25 cellular contexts compared by ENCODE assay signal in the genomic region with DNA sequence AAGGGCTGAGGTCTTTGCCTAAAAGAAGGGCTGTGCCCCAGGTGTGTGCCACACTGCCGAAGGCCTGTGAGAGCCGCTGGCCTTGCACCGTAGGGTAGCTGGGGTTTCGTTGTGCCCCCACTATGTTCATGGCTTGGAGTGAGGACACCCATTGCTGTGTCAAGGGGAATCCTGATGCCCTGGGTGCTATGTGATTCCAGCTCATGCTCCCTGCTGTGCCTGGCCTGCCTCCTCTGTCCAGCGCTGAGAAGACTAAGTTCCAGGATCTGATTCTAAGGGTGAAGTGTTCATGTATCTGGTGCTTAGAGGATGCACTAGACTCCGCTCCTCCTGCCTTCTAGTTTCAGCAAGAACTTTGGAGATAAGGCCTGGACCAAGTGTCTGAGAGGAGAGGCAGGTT. TPM values are rescaled to one million over a fixed set of nuclear protein-coding genes. Genes with fewer than 3 reads are reported as not detected.
A peak's percentile ranks its signal among the peaks of the same experiment; 100 is the strongest.
DNase-seq lines count a peak whose midpoint lies in the region; ATAC-seq, FAIRE-seq and TF ChIP-seq lines count a peak whose summit lies in the region.
"Had no signal": no experiment of that assay in that cellular context is flagged by ENCODE, and none has a peak within 500 bp of the region (broad histone marks: within the 10 kb centered on the region; RNA-seq: fewer than 3 reads in every experiment).

No MANE protein-coding gene starts in this region.

- H2BK120ac ChIP-seq in H1 (replicated peaks; ENCODE audit: low read depth, low read length) (no peak overlapping the region), neuronal stem cell (ENCODE audit: low read depth, low read length) (no peak overlapping the region)

- POLR2A ChIA-PET in Caco-2 (lab: Charles Lee): no interaction called here
- POLR2A ChIA-PET in H1 (lab: Charles Lee; ENCODE audit: partially characterized antibody): interaction anchor here (0.9 to 1.4 kb wide), 3 partner anchors 20 to 65 kb away, joined by 3 read pairs; no protein-coding TSS in a partner anchor

- no peak overlapping the region for H3K56ac ChIP-seq in H1 (replicated peaks; ENCODE audit: insufficient read length, low read depth, low read length)

- H3K27ac ChIP-seq in SK-N-MC (no peak overlapping the region), H1 (ENCODE audit: low read depth, low read length) (no peak overlapping the region), neuronal stem cell (replicated peaks; ENCODE audit: low read length) (no peak overlapping the region), sigmoid colon (peak overlapping the region in 1 of 4 donors; percentile 76), lower lobe of right lung (no peak overlapping the region)
- H3K27ac ChIP-seq: left lung had no signal

- H3K23me2 ChIP-seq in H1 (ENCODE audit: low read depth, low read length): peaks cover 4% of the 10 kb centered on the region; the same call in 1 of the 2 replicates

- H3K4me1 Mint-ChIP-seq in Caco-2 (ENCODE audit: low read depth, unreplicated experiment): peaks cover 36% of the 10 kb centered on the region

- H3K18ac ChIP-seq in H1 (ENCODE audit: extremely low read depth, low read length): no peak overlapping the region
- peak overlapping the region; percentile 68 for H3K18ac ChIP-seq in neuronal stem cell (ENCODE audit: low read length)

- no peaks in the 10 kb centered on the region for H3K79me2 ChIP-seq in H1 (ENCODE audit: control insufficient read depth in 1 of 2, insufficient read depth in 2 of 2, low read length in 2 of 2)

- no peak overlapping the region for H3K9ac ChIP-seq in SK-N-MC (ENCODE audit: insufficient read length)
- H3K9ac ChIP-seq in H1 (replicated peaks in 1 of 4; ENCODE audit: extremely low read depth in 1 of 4, low read depth in 3 of 4, low read length in 3 of 4): no peak overlapping the region
- no peak overlapping the region for H3K9ac ChIP-seq in neuronal stem cell (ENCODE audit: low read depth, low read length, poor library complexity)

- no peak overlapping the region for H3K14ac ChIP-seq in H1 (ENCODE audit: insufficient read length)
- no peak overlapping the region for H3K14ac ChIP-seq in neuronal stem cell (ENCODE audit: low read length)

- CTCF ChIA-PET in Caco-2 (lab: Charles Lee) (no interaction called here), H1 (lab: Charles Lee; ENCODE audit: partially characterized antibody) (interaction anchor here (0.6 to 7.5 kb wide), 9 partner anchors 9 to 191 kb away, joined by 3 to 48 read pairs (median 7); no protein-coding TSS in a partner anchor)

- BruUV-seq in Caco-2 (replicated peaks; lab: Mats Ljungman, UMichigan): no TSS peak

- H3K4ac ChIP-seq in H1 (replicated peaks; ENCODE audit: insufficient read length, low read depth, low read length) (no peak overlapping the region), neuronal stem cell (ENCODE audit: low read length) (no peak overlapping the region)

- peak overlapping the region; percentile 9; the same call in 1 of the 2 replicates for H2BK20ac ChIP-seq in H1 (ENCODE audit: low read length)

- H2AFZ ChIP-seq in H1 (ENCODE audit: low read length): no peak overlapping the region
- no peak overlapping the region for H2AFZ ChIP-seq in neuronal stem cell (ENCODE audit: low read length)

- no peak overlapping the region for H2AK5ac ChIP-seq in H1 (ENCODE audit: low read depth, low read length)
- peak overlapping the region; percentile 16 for H2AK5ac ChIP-seq in neuronal stem cell (ENCODE audit: low read depth, low read length)

- ATAC-seq in lower lobe of right lung: no peak
- ATAC-seq: activated CD8-positive, alpha-beta T cell treated with anti-CD3 and anti-CD28 coated beads for 36 hours; activated naive CD4-positive, alpha-beta T cell treated with anti-CD3 and anti-CD28 coated beads, Interleukin-2, amount 50 U/mL, for 72 hours; gastroesophageal sphincter; left lung; stimulated activated memory B cell treated with anti-CD40 and anti-IgM and Interleukin-4, amounts not matched to agents 10 μg/mL and 1 μg/mL and 100 μg/mL, for 72 hours had no signal

- H3K36me3 Mint-ChIP-seq in Caco-2 (ENCODE audit: insufficient read depth, unreplicated experiment): peaks cover 23% of the 10 kb centered on the region
- H3K36me3 Mint-ChIP-seq: activated naive CD4-positive, alpha-beta T cell treated with anti-CD3 and anti-CD28 coated beads, Interleukin-2, amount 50 U/mL, for 72 hours; naive B cell had no signal

- no peaks in the 10 kb centered on the region for H3K9me3 Mint-ChIP-seq in Caco-2 (ENCODE audit: unreplicated experiment)
- H3K9me3 Mint-ChIP-seq: activated CD8-positive, alpha-beta T cell treated with anti-CD3 and anti-CD28 coated beads for 36 hours; activated naive CD4-positive, alpha-beta T cell treated with anti-CD3 and anti-CD28 coated beads, Interleukin-2, amount 50 U/mL, for 72 hours; central memory CD8-positive, alpha-beta T cell; H9; naive B cell; stimulated activated memory B cell treated with anti-CD40 and anti-IgM and Interleukin-4, amounts not matched to agents 10 μg/mL and 1 μg/mL and 100 μg/mL, for 72 hours had no signal

- H3K27me3 Mint-ChIP-seq in Caco-2 (ENCODE audit: insufficient read depth, unreplicated experiment): no peaks in the 10 kb centered on the region
- H3K27me3 Mint-ChIP-seq: activated CD8-positive, alpha-beta T cell treated with anti-CD3 and anti-CD28 coated beads for 36 hours; central memory CD8-positive, alpha-beta T cell; naive B cell; stimulated activated memory B cell treated with anti-CD40 and anti-IgM and Interleukin-4, amounts not matched to agents 10 μg/mL and 1 μg/mL and 100 μg/mL, for 72 hours had no signal

- H3K4me3 Mint-ChIP-seq in Caco-2 (ENCODE audit: unreplicated experiment): no peak overlapping the region
- H3K4me3 Mint-ChIP-seq: activated CD8-positive, alpha-beta T cell treated with anti-CD3 and anti-CD28 coated beads for 36 hours; central memory CD8-positive, alpha-beta T cell; stimulated activated memory B cell treated with anti-CD40 and anti-IgM and Interleukin-4, amounts not matched to agents 10 μg/mL and 1 μg/mL and 100 μg/mL, for 72 hours had no signal

- no peak overlapping the region for H4K91ac ChIP-seq in H1 (replicated peaks; ENCODE audit: insufficient read length, low read length)
- no peak overlapping the region for H4K91ac ChIP-seq in neuronal stem cell (ENCODE audit: low read depth, low read length, poor library complexity)

- H3K36me3 ChIP-seq in Caco-2 (ENCODE audit: control insufficient read depth, insufficient read depth, low read length) (0 out of 2 replicates have a peak, but pooled peaks cover 1% of the 10 kb centered on the region), SK-N-MC (ENCODE audit: insufficient read depth, low read length) (peaks cover 6% of the 10 kb centered on the region; the same call in 1 of the 2 replicates), H1 (ENCODE audit: control insufficient read depth in 2 of 4, insufficient read depth in 4 of 4, low read length in 3 of 4) (no peaks in the 10 kb centered on the region), neuronal stem cell (replicated peaks in 1 of 2; ENCODE audit: control insufficient read depth in 2 of 2, insufficient read depth in 2 of 2, low read length in 2 of 2) (peaks cover 10 to 15% of the 10 kb centered on the region in 2 donors), sigmoid colon (peaks cover 0 to 11% (median 5%) of the 10 kb centered on the region in 4 donors), lower lobe of right lung (peaks cover 11% of the 10 kb centered on the region)

- H4K8ac ChIP-seq in H1 (ENCODE audit: extremely low read depth, insufficient read depth, low read length) (no peak overlapping the region), neuronal stem cell (ENCODE audit: low read depth, low read length) (no peak overlapping the region)

- no peaks in the 10 kb centered on the region for H3K27me3 ChIP-seq in Caco-2 (replicated peaks; ENCODE audit: control insufficient read depth, insufficient read depth, low read length)
- peaks cover 6 to 52% (median 29%) of the 10 kb centered on the region in 4 experiments for H3K27me3 ChIP-seq in H1 (replicated peaks in 1 of 4; ENCODE audit: control insufficient read depth in 3 of 4, extremely low read depth in 1 of 4, insufficient read depth in 3 of 4, low read length in 3 of 4)
- no peaks in the 10 kb centered on the region for H3K27me3 ChIP-seq in neuronal stem cell (ENCODE audit: control insufficient read depth in 3 of 3, insufficient read depth in 3 of 3, low read depth in 1 of 3, low read length in 3 of 3)
- H3K27me3 ChIP-seq in sigmoid colon: no peaks in the 10 kb centered on the region
- no peaks in the 10 kb centered on the region for H3K27me3 ChIP-seq in lower lobe of right lung (ENCODE audit: low read depth)
- H3K27me3 ChIP-seq: gastroesophageal sphincter, left lung had no signal

- intact Hi-C loops in Caco-2 (cut with micrococcal nuclease; ENCODE audit: unreplicated experiment): no loop called here
- intact Hi-C loops in sigmoid colon (cut with DNase I): no loop called here
- intact Hi-C loops in lower lobe of right lung (cut with DNase I): no loop called here

- TF ChIP-seq CTCF in Caco-2 (IDR thresholded peaks at IDR 0.05; ENCODE audit: insufficient read depth in 1 of 2, low read depth in 1 of 2, low read length in 1 of 2, severe bottlenecking in 1 of 2, unreplicated experiment in 1 of 2): no peak
- no peak for TF ChIP-seq CTCF in H1 (IDR thresholded peaks at IDR 0.05; ENCODE audit: control extremely low read depth in 1 of 3, insufficient read depth in 1 of 3, low read depth in 1 of 3, low read length in 3 of 3)
- TF ChIP-seq CTCF in sigmoid colon (IDR thresholded peaks at IDR 0.05): no peak
- TF ChIP-seq CTCF in lower lobe of right lung (IDR thresholded peaks at IDR 0.05): no peak

- no peak overlapping the region for H2BK5ac ChIP-seq in H1 (ENCODE audit: low read depth, low read length)
- no peak overlapping the region for H2BK5ac ChIP-seq in neuronal stem cell (ENCODE audit: low read length)

- H3K79me1 ChIP-seq in H1 (ENCODE audit: low read depth, low read length): no peaks in the 10 kb centered on the region
- peaks cover 34% of the 10 kb centered on the region for H3K79me1 ChIP-seq in neuronal stem cell (ENCODE audit: low read depth, low read length)

- WGBS in H1 (ENCODE audit: extremely low coverage in 1 of 2, insufficient coverage in 1 of 2, insufficient read length in 1 of 2, insufficient replicate concordance in 2 of 2, low coverage in 1 of 2, low lambda C conversion rate in 2 of 2, missing lambda C conversion rate in 1 of 2), 2 experiments: 92% methylated on average over 5 of the region's 6 CpGs; no CpG with 5 or more reads in 1 of the 2 experiments
- WGBS in neuronal stem cell (ENCODE audit: extremely low coverage in 2 of 2, insufficient read length in 2 of 2, insufficient replicate concordance in 1 of 2), 2 donors: no CpG with 5 or more reads among the region's 6 CpGs
- 92 to 94% methylated on average over 6 of the region's 6 CpGs for WGBS in sigmoid colon, 2 donors

- H4K20me1 ChIP-seq in H1 (replicated peaks in 1 of 2; ENCODE audit: control insufficient read depth in 1 of 2, insufficient read depth in 2 of 2, low read length in 2 of 2): peaks cover 0 to 6% of the 10 kb centered on the region in 2 experiments

- H2BK12ac ChIP-seq in H1 (ENCODE audit: low read depth, low read length) (0 out of 2 replicates have a peak overlapping the region, but pooled peaks have one; percentile 30), neuronal stem cell (ENCODE audit: low read length) (no peak overlapping the region)

- H3K27ac Mint-ChIP-seq in Caco-2 (ENCODE audit: unreplicated experiment): peak overlapping the region; percentile 49
- H3K27ac Mint-ChIP-seq: activated CD8-positive, alpha-beta T cell treated with anti-CD3 and anti-CD28 coated beads for 36 hours; stimulated activated memory B cell treated with anti-CD40 and anti-IgM and Interleukin-4, amounts not matched to agents 10 μg/mL and 1 μg/mL and 100 μg/mL, for 72 hours had no signal

- no peak overlapping the region for H4K5ac ChIP-seq in H1 (ENCODE audit: insufficient read length, low read depth, low read length)

- H3K4me3 ChIP-seq in Caco-2 (ENCODE audit: low read depth, low read length) (no peak overlapping the region), SK-N-MC (peak overlapping the region; percentile 67; the same call in 1 of the 2 replicates), H1 (ENCODE audit: extremely low read depth in 1 of 4, insufficient read depth in 2 of 4, low read depth in 3 of 4, low read length in 4 of 4) (no peak overlapping the region), neuronal stem cell (ENCODE audit: low read length in 2 of 2) (no peak overlapping the region), sigmoid colon (no peak overlapping the region), lower lobe of right lung (no peak overlapping the region)
- H3K4me3 ChIP-seq: gastroesophageal sphincter, left lung had no signal

- TF ChIP-seq RAD21 in H1 (IDR thresholded peaks at IDR 0.05 in 1 of 2, conservative IDR thresholded peaks at IDR 0.05 in 1 of 2; ENCODE audit: low read depth in 2 of 2, low read length in 2 of 2): no peak

- no peak overlapping the region for H3K23ac ChIP-seq in H1 (ENCODE audit: insufficient read length)
- H3K23ac ChIP-seq in neuronal stem cell (ENCODE audit: low read depth, low read length, poor library complexity): no peak overlapping the region

- no peak overlapping the region for H3K4me2 ChIP-seq in H1 (ENCODE audit: insufficient read depth in 1 of 2, low read depth in 2 of 2, low read length in 2 of 2)
- H3K4me2 ChIP-seq in neuronal stem cell (ENCODE audit: insufficient read depth, low read length, poor library complexity, severe bottlenecking): no peak overlapping the region

- TF ChIP-seq EP300 in H1 (IDR thresholded peaks at IDR 0.05; ENCODE audit: borderline replicate concordance in 1 of 2, low read depth in 2 of 2, low read length in 2 of 2) (no peak), sigmoid colon (IDR thresholded peaks at IDR 0.05) (no peak)

- H3K4me1 ChIP-seq in Caco-2: peaks cover 17% of the 10 kb centered on the region
- peaks cover 13 to 42% (median 30%) of the 10 kb centered on the region in 4 experiments for H3K4me1 ChIP-seq in H1 (replicated peaks in 1 of 4; ENCODE audit: control insufficient read depth in 3 of 4, insufficient read depth in 4 of 4, low read length in 3 of 4)
- H3K4me1 ChIP-seq in neuronal stem cell (ENCODE audit: control insufficient read depth in 2 of 2, insufficient read depth in 1 of 2, low read depth in 1 of 2, low read length in 2 of 2): peaks cover 65% of the 10 kb centered on the region in 2 donors
- H3K4me1 ChIP-seq in sigmoid colon: peaks cover 0 to 74% (median 60%) of the 10 kb centered on the region in 4 donors
- H3K4me1 ChIP-seq in lower lobe of right lung: peaks cover 33% of the 10 kb centered on the region

- H3K9me3 ChIP-seq in Caco-2 (no peaks in the 10 kb centered on the region), SK-N-MC (ENCODE audit: low read depth, low read length) (no peaks in the 10 kb centered on the region), H1 (ENCODE audit: insufficient read depth in 2 of 2, low read depth in 1 of 2, low read length in 1 of 2) (no peaks in the 10 kb centered on the region), neuronal stem cell (replicated peaks in 1 of 2; ENCODE audit: control insufficient read depth in 2 of 2, insufficient read depth in 1 of 2, low read depth in 1 of 2, low read length in 2 of 2) (no peaks in the 10 kb centered on the region), sigmoid colon (no peaks in the 10 kb centered on the region), lower lobe of right lung (no peaks in the 10 kb centered on the region)
- H3K9me3 ChIP-seq: gastroesophageal sphincter, left lung had no signal

- peak overlapping the region; percentile 29; the same call in 1 of the 2 replicates for H2BK15ac ChIP-seq in H1 (ENCODE audit: low read length)
- no peak overlapping the region for H2BK15ac ChIP-seq in neuronal stem cell (ENCODE audit: low read length)

- TF ChIP-seq POLR2A in H1 (IDR thresholded peaks at IDR 0.05; ENCODE audit: control extremely low read depth in 1 of 2, low read depth in 2 of 2, low read length in 2 of 2) (no peak), sigmoid colon (IDR thresholded peaks at IDR 0.05) (no peak)

- DNase-seq in Caco-2 (no peak), SK-N-MC (ENCODE audit: low read depth, low spot score) (no peak), H1 (ENCODE audit: low read depth in 1 of 2, low spot score in 2 of 2) (no peak), neuronal stem cell (ENCODE audit: low spot score) (no peak), sigmoid colon (no peak), lower lobe of right lung (no peak)
- DNase-seq in activated CD8-positive, alpha-beta memory T cell treated with anti-CD3 and anti-CD28 coated beads, Interleukin-2, amount 50 U/mL, for 4 hours: no peak
- DNase-seq: activated CD8-positive, alpha-beta T cell treated with anti-CD3 and anti-CD28 coated beads for 36 hours; DMS79; H9; hypothalamus; left lung; naive B cell; NCI-H1105; NCI-H187 treated with DMSO at 0.1 percent for 48 hours; stimulated activated CD4-positive, alpha-beta T cell treated with anti-CD3 and anti-CD28 coated beads, Interleukin-4, amount 100 ng/mL, for 4 hours; T-helper 1 cell had no signal

- FAIRE-seq in H1 (lab: Jason Lieb, UNC): no peak
- FAIRE-seq: astrocyte, endothelial cell of umbilical vein, GM18507, RCC 7860 had no signal

RNA-seq across cellular contexts. Expression of a gene that starts 47.4 kb away (rescaled TPM):
- 109 and 118 TPM in 2 replicates for total RNA-seq in Caco-2 (2022)
- 69.9 and 70.8 TPM in 2 replicates for total RNA-seq in H1 (2021; fragmentation: NEBNext Ultra II Directional; extraction: Animal tissue kit (Norgen Biotek cat#: 25700))
- polyA plus RNA-seq in H1 (2011; rRNA removed): 28.6 and 64.6 TPM in 2 replicates
- 34.1 TPM for polyA plus RNA-seq in H1 (2011; cell fraction: cytosol; rRNA removed)
- polyA plus RNA-seq in H1 (2011; cell fraction: nucleus; rRNA removed): 270 TPM
- 45.2 to 64.7 TPM (median 53.7 TPM) in 4 replicates for polyA plus RNA-seq in H1 (2012, experiment 1 of 2)
- polyA plus RNA-seq in H1 (2012, experiment 2 of 2): 36.4 TPM
- polyA plus RNA-seq in H1 (2013, experiment 1 of 2): 88.4 TPM
- polyA plus RNA-seq in H1 (2013, experiment 2 of 2): 76.5 TPM
- 21.0 and 35.5 TPM in 2 replicates for polyA minus RNA-seq in H1 (2011; rRNA and poly(A)+ RNA removed)
- 60.1 TPM for polyA minus RNA-seq in H1 (2011; cell fraction: cytosol; rRNA and poly(A)+ RNA removed)
- 90.1 TPM for polyA minus RNA-seq in H1 (2011; cell fraction: nucleus; rRNA and poly(A)+ RNA removed)
- 57.8 TPM for polyA plus RNA-seq in neuronal stem cell (2013, experiment 1 of 2)
- 61.7 TPM for polyA plus RNA-seq in neuronal stem cell (2013, experiment 2 of 2)
- 10 to 100 TPM; 26.0 to 53.5 (median 43.5) TPM for total RNA-seq in sigmoid colon
- 100 to 1,000 TPM in 1 of 3 donors, 10 to 100 TPM in 2; 10.2 to 172 (median 14.3) TPM for polyA plus RNA-seq in sigmoid colon
- 77.2 TPM for total RNA-seq in lower lobe of right lung
